23 cellular contexts compared by ENCODE assay signal in the genomic region with DNA sequence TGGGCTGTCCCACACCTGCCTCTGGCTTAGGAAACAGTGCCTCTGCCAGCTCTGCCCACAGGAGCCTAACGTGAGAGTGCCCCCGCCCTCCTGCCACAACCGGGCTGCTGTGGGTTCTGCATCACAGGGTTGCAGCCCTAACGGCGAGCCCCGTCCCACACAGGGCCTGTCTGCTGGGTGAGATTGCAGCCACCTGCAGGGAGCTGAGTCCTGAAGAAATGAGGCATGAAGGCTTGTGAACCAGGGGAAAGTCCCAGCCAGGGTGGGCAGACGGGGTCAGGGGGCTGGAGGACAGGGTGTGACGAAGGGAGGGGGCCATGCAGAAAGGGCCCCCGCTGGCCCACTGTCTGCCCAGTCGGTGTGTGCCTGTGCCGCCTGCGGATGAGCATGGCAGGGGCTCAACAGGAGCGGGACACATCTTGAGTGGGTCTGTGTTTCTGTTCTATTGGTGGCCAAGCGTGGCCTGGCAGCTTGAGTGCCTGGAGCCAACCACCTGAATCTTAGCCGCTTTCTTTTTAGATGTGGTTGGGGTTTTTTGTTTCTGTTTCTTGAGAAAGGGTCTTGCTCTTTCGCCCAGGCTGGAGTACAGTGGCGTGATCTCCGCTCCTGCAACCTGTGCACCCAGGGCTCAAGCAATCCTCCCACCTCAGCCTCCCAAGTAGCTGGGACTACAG. TPM values are rescaled to one million over a fixed set of nuclear protein-coding genes. Genes with fewer than 3 reads are reported as not detected.
DNase-seq lines count a peak whose midpoint lies in the region; ATAC-seq, FAIRE-seq and TF ChIP-seq lines count a peak whose summit lies in the region.
"Had no signal": no experiment of that assay in that cellular context is flagged by ENCODE, and none has a peak within 500 bp of the region (broad histone marks: within the 10 kb centered on the region; RNA-seq: fewer than 3 reads in every experiment).

No MANE protein-coding gene starts in this region.

- TF ChIP-seq POLR2A in GM12891 (IDR thresholded peaks at IDR 0.05; ENCODE audit: low read depth, low read length) (no peak), HCT116 (IDR thresholded peaks at IDR 0.05; ENCODE audit: borderline replicate concordance, extremely low read depth, insufficient read depth, insufficient read length) (no peak)

- no peaks in the 10 kb centered on the region for H3K9me3 ChIP-seq in HCT116 (ENCODE audit: control insufficient read depth in 1 of 2, insufficient read depth in 1 of 2, low read depth in 1 of 2, low read length in 2 of 2)
- H3K9me3 ChIP-seq: pancreas, SK-N-SH, stomach, tibial artery had no signal

- no peak for TF ChIP-seq RAD21 in HCT116 (IDR thresholded peaks at IDR 0.05; ENCODE audit: low read depth)

- H3K27ac ChIP-seq in HCT116 (ENCODE audit: low read depth, low read length) (no peak overlapping the region), VCaP (peak overlapping the region; percentile 34; the same call in 1 of the 2 replicates)
- H3K27ac ChIP-seq: pancreas, stomach, tibial artery had no signal

- ATAC-seq in HCT116 (0 out of 2 replicates have a peak, but pooled peaks have one; percentile 16), sciatic nerve (peak; percentile 12), GM21619 (IDR thresholded peaks at IDR 0.05; ENCODE audit: unreplicated experiment) (no peak), GM19395 (IDR thresholded peaks at IDR 0.05; ENCODE audit: unreplicated experiment) (no peak)
- ATAC-seq: activated T-helper 17 cell treated with anti-CD3 and anti-CD28 coated beads, Interleukin-2, amount 50 U/mL, for 72 hours; pancreas had no signal

- H3K9me2 ChIP-seq in HCT116 (ENCODE audit: insufficient read depth): no peaks in the 10 kb centered on the region
- H3K9me2 ChIP-seq: SK-N-SH had no signal

- no peak overlapping the region for H3K4me3 ChIP-seq in HCT116 (replicated peaks in 1 of 2; ENCODE audit: low read depth in 1 of 2, low read length in 2 of 2)
- H3K4me3 ChIP-seq: pancreas, stomach, tibial artery had no signal

- no peak overlapping the region for H3K4me2 ChIP-seq in HCT116 (ENCODE audit: low read length)
- H3K4me2 ChIP-seq: SK-N-SH had no signal

- peak; percentile 93 for FAIRE-seq in GM12891 (lab: Jason Lieb, UNC)
- FAIRE-seq: keratinocyte, pancreas had no signal

- BruUV-seq in HCT116 (replicated peaks; lab: Mats Ljungman, UMichigan): no TSS peak

- DNase-seq in GM12891 (ENCODE audit: insufficient read length, low spot score): peak; percentile 47
- DNase-seq in HCT116 (ENCODE audit: low read depth, low spot score): no peak
- no peak for DNase-seq in sciatic nerve (ENCODE audit: low spot score)
- DNase-seq in UCSD-AML1 (lab: John Stamatoyannopoulos, UW; ENCODE audit: unreplicated experiment): no peak
- DNase-seq: activated CD4-positive, alpha-beta T cell treated with anti-CD3 and anti-CD28 coated beads, Interleukin-2, amount 50 U/mL, for 4 hours; caudate nucleus; CD4-positive, alpha-beta T cell; DMS 273 treated with DMSO at 0.1 percent for 48 hours; HFFc6; Kasumi-1; NCI-H187; NCI-H2227 treated with DMSO at 0.1 percent for 48 hours; nephron progenitor cell; pancreas; SK-N-SH; stimulated activated CD4-positive, alpha-beta T cell treated with anti-CD3 and anti-CD28 coated beads, Interleukin-4, amount 100 ng/mL, for 24 hours; stomach; tibial artery had no signal

- no peaks in the 10 kb centered on the region for H4K20me1 ChIP-seq in HCT116 (ENCODE audit: insufficient read depth)

- H3K9ac ChIP-seq in HCT116 (ENCODE audit: low read length): no peak overlapping the region
- H3K9ac ChIP-seq: SK-N-SH had no signal

- CTCF ChIA-PET in HCT116 (lab: Charles Lee): no interaction called here

- POLR2A ChIA-PET in HCT116 (lab: Charles Lee): no interaction called here

- RAD21 ChIA-PET in HCT116 (lab: Charles Lee; ENCODE audit: low non-redundant PET in 1 of 2, low total read pairs in 2 of 2, uncharacterized antibody in 2 of 2, unreplicated experiment in 2 of 2): no interaction called here

- intact Hi-C loops in HCT116 (cut with micrococcal nuclease): no loop called here
- intact Hi-C loops in sciatic nerve (cut with DNase I): no loop called here

- H2AFZ ChIP-seq in HCT116 (ENCODE audit: low read depth, low read length, poor library complexity, severe bottlenecking): no peak overlapping the region

- no peaks in the 10 kb centered on the region for H3K27me3 ChIP-seq in HCT116 (ENCODE audit: insufficient read depth, low read length)
- H3K27me3 ChIP-seq: pancreas, stomach, tibial artery had no signal

- H3K4me1 ChIP-seq in HCT116 (ENCODE audit: control insufficient read depth in 1 of 2, insufficient read depth in 2 of 2, low read length in 2 of 2): no peaks in the 10 kb centered on the region
- H3K4me1 ChIP-seq: pancreas, stomach had no signal

- no peak for TF ChIP-seq CTCF in HCT116 (IDR thresholded peaks at IDR 0.05 in 2 of 3, conservative IDR thresholded peaks at IDR 0.05 in 1 of 3; ENCODE audit: borderline replicate concordance in 1 of 3, insufficient read depth in 1 of 3, low read depth in 2 of 3, low read length in 2 of 3)
- no peak for TF ChIP-seq CTCF in VCaP (conservative IDR thresholded peaks at IDR 0.05)

- H3K36me3 ChIP-seq in HCT116 (ENCODE audit: control insufficient read depth in 1 of 2, insufficient read depth in 2 of 2, low read length in 2 of 2): peaks cover 29 to 41% of the 10 kb centered on the region in 2 experiments; a peak in 3 of 4 replicates

- H3K79me2 ChIP-seq in HCT116 (ENCODE audit: insufficient read depth, low read length): no peaks in the 10 kb centered on the region

TF ChIP-seq in GM12891, 5 proteins besides CTCF, POLR2A, EP300 and RAD21:
- TF ChIP-seq SPI1 (IDR thresholded peaks at IDR 0.05; ENCODE audit: low read depth, low read length) (no peak), PAX5 (IDR thresholded peaks at IDR 0.05; ENCODE audit: insufficient read depth, low read length, severe bottlenecking) (peak; percentile 43), POU2F2 (IDR thresholded peaks at IDR 0.05; ENCODE audit: low read depth, low read length) (no peak), TAF1 (IDR thresholded peaks at IDR 0.05; ENCODE audit: low read depth, low read length) (no peak), POLR2AphosphoS5 (IDR thresholded peaks at IDR 0.05; ENCODE audit: low read depth, low read length) (0 out of 2 replicates have a peak, but pooled peaks have one; percentile 28)

TF ChIP-seq in HCT116, 20 proteins besides CTCF, POLR2A, EP300 and RAD21:
- TF ChIP-seq JUND (IDR thresholded peaks at IDR 0.05): no peak

RNA-seq across cellular contexts. Expression of gene CTTN, which starts 38.9 kb away (rescaled TPM):
- polyA plus RNA-seq in GM12891 (2012; ENCODE audit: low read depth, missing spikeins): 27.9 TPM
- total RNA-seq in HCT116 (2021; ENCODE audit: unreplicated experiment) (249 TPM), sciatic nerve (264 TPM)
- 162 and 187 TPM in 2 replicates for polyA plus RNA-seq in HCT116 (2012)

Comparison
In these comparisons a context has a peak if more than half of its experiments do, and no peak if none do; other contexts are left out.
1. ATAC-seq: peak in HCT116 (single experiment) and sciatic nerve (single experiment); none in GM21619 (single experiment) and GM19395 (single experiment).